Comparison of ENCODE assay signal across 15 cellular contexts in the genomic region with DNA sequence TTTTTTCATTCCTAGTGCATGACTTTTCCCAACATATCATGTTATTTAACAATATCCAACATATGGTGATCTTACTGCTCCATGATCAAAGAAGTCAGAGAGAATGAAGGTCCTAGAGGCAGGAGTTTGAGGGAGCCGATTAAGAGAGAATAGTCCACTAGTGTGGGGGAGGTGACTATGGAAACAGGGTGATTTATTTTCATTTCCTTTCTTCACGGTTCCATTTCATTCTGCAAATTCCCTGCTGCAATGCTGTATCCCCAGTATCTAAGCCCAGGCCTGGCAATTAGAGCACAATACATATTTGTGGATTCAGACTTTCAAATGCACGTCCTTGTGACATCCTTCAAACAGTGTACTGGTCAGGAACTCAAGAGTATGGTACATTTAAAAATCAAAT.
"Had no signal": no experiment of that assay in that cellular context is flagged by ENCODE, and none has a peak within 500 bp of the region (broad histone marks: within the 10 kb centered on the region; RNA-seq: fewer than 3 reads in every experiment).

No MANE protein-coding gene starts in this region.

- DNase-seq: activated B cell treated with CpG ODN at 0.5 μM for 24 hours; activated CD4-positive, alpha-beta memory T cell treated with anti-CD3 and anti-CD28 coated beads, Interleukin-2, amount 10 ng/mL, durations not matched to agents 7 days and 5 days; activated CD4-positive, alpha-beta T cell treated with anti-CD3 and anti-CD28 coated beads for 4 hours; activated effector memory CD4-positive, alpha-beta T cell treated with anti-CD3 and anti-CD28 coated beads, Interleukin-2, amount 50 U/mL, for 16 hours; activated naive CD4-positive, alpha-beta T cell treated with anti-CD3 and anti-CD28 coated beads, Interleukin-2, amount 50 U/mL, for 16 hours; activated naive CD8-positive, alpha-beta T cell treated with anti-CD3 and anti-CD28 coated beads, Interleukin-2, amount 50 U/mL, for 24 hours; activated T-cell treated with anti-CD3 and anti-CD28 coated beads, Interleukin-2, amount 50 U/mL, for 72 hours; effector CD8-positive, alpha-beta T cell; hippocampal formation; left ventricle myocardium superior; stimulated activated CD4-positive, alpha-beta T cell treated with anti-CD3 and anti-CD28 coated beads, Interleukin-2, amount 100 ng/mL, for 48 hours; T-helper 1 cell had no signal

- H3K4me3 Mint-ChIP-seq: activated CD4-positive, alpha-beta memory T cell treated with anti-CD3 and anti-CD28 coated beads, Interleukin-2, amount 10 ng/mL, durations not matched to agents 7 days and 5 days had no signal

- H3K27me3 Mint-ChIP-seq: activated B cell treated with CpG ODN at 0.5 μM for 24 hours; activated CD4-positive, alpha-beta memory T cell treated with anti-CD3 and anti-CD28 coated beads, Interleukin-2, amount 10 ng/mL, durations not matched to agents 7 days and 5 days; activated naive CD8-positive, alpha-beta T cell treated with anti-CD3 and anti-CD28 coated beads, Interleukin-2, amount 50 U/mL, for 24 hours had no signal

- H3K27ac Mint-ChIP-seq: activated CD4-positive, alpha-beta memory T cell treated with anti-CD3 and anti-CD28 coated beads, Interleukin-2, amount 10 ng/mL, durations not matched to agents 7 days and 5 days; activated naive CD8-positive, alpha-beta T cell treated with anti-CD3 and anti-CD28 coated beads, Interleukin-2, amount 50 U/mL, for 24 hours; progenitor cell of endocrine pancreas had no signal

- H3K9me3 Mint-ChIP-seq: activated B cell treated with CpG ODN at 0.5 μM for 24 hours; activated CD4-positive, alpha-beta memory T cell treated with anti-CD3 and anti-CD28 coated beads, Interleukin-2, amount 10 ng/mL, durations not matched to agents 7 days and 5 days; activated naive CD8-positive, alpha-beta T cell treated with anti-CD3 and anti-CD28 coated beads, Interleukin-2, amount 50 U/mL, for 24 hours; activated T-cell treated with anti-CD3 and anti-CD28 coated beads, Interleukin-2, amount 50 U/mL, for 72 hours had no signal

- ATAC-seq: activated naive CD8-positive, alpha-beta T cell treated with anti-CD3 and anti-CD28 coated beads, Interleukin-2, amount 50 U/mL, for 24 hours; activated T-cell treated with anti-CD3 and anti-CD28 coated beads, Interleukin-2, amount 50 U/mL, for 72 hours; esophagus mucosa; left ventricle myocardium superior; stimulated activated naive CD8-positive, alpha-beta T cell treated with anti-CD3 and anti-CD28 coated beads, Interleukin-15, Interleukin-2, amounts not matched to agents 100 U/mL and 50 U/mL, for 24 hours had no signal
